12 cellular contexts compared by ENCODE assay signal in genomic region chr1:186768906-186769305, GRCh38. TPM values are rescaled to one million over a fixed set of nuclear protein-coding genes. Genes with fewer than 3 reads are reported as not detected.
DNase-seq lines count a peak whose midpoint lies in the region; ATAC-seq and TF ChIP-seq lines count a peak whose summit lies in the region.
"Had no signal": no experiment of that assay in that cellular context is flagged by ENCODE, and none has a peak within 500 bp of the region (broad histone marks: within the 10 kb centered on the region; RNA-seq: fewer than 3 reads in every experiment).

No MANE protein-coding gene starts in this region.

- no peaks in the 10 kb centered on the region for H4K20me1 ChIP-seq in osteoblast (ENCODE audit: insufficient read depth, low read length)

- H3K27ac ChIP-seq in osteoblast (ENCODE audit: low read depth, low read length) (no peak overlapping the region), body of pancreas (no peak overlapping the region)
- H3K27ac ChIP-seq: adrenal gland, right atrium auricular region had no signal

- intact Hi-C loops in body of pancreas (cut with DNase I) = no loop called here
- intact Hi-C loops in left colon (cut with DNase I, micrococcal nuclease) = no loop called here

- no peak for TF ChIP-seq CTCF in osteoblast (IDR thresholded peaks at IDR 0.05; ENCODE audit: extremely low read depth, low read depth, low read length)
- TF ChIP-seq CTCF in body of pancreas (IDR thresholded peaks at IDR 0.05) = no peak

- no peak for TF ChIP-seq POLR2A in body of pancreas (IDR thresholded peaks at IDR 0.05)

- H3K4me3 ChIP-seq in osteoblast (ENCODE audit: insufficient read depth, low read length) (no peak overlapping the region), body of pancreas (no peak overlapping the region)
- H3K4me3 ChIP-seq: adrenal gland, right atrium auricular region had no signal

- H3K9me3 ChIP-seq in osteoblast (ENCODE audit: low read depth, low read length) (no peaks in the 10 kb centered on the region), body of pancreas (no peaks in the 10 kb centered on the region)
- H3K9me3 ChIP-seq: adrenal gland, right atrium auricular region had no signal

- no peaks in the 10 kb centered on the region for H3K27me3 ChIP-seq in osteoblast (ENCODE audit: insufficient read depth, low read length)
- H3K27me3 ChIP-seq in body of pancreas = no peaks in the 10 kb centered on the region
- H3K27me3 ChIP-seq: adrenal gland, right atrium auricular region had no signal

- peak; percentile 88 for DNase-seq in RPMI8226
- DNase-seq in osteoblast (ENCODE audit: insufficient read length, low spot score, missing footprints) = no peak
- no peak for DNase-seq in body of pancreas
- no peak for DNase-seq in Ammon's horn (ENCODE audit: low spot score)
- no peak for DNase-seq in left colon
- DNase-seq: adrenal gland, NCI-H526, T-cell had no signal

- H3K4me2 ChIP-seq in osteoblast (ENCODE audit: insufficient read depth, low read length) = no peak overlapping the region

- H3K36me3 ChIP-seq in osteoblast (ENCODE audit: insufficient read depth, low read length) = no peaks in the 10 kb centered on the region
- H3K36me3 ChIP-seq in body of pancreas (replicated peaks in 1 of 2; ENCODE audit: insufficient read depth in 1 of 2, low read depth in 2 of 2) = no peaks in the 10 kb centered on the region
- H3K36me3 ChIP-seq: adrenal gland, right atrium auricular region had no signal

- ATAC-seq in GM18870 (IDR thresholded peaks at IDR 0.05; ENCODE audit: unreplicated experiment) (peak; percentile 96), GM21529 (IDR thresholded peaks at IDR 0.05; ENCODE audit: unreplicated experiment) (peak; percentile 92), HG03095 (IDR thresholded peaks at IDR 0.05; ENCODE audit: unreplicated experiment) (peak; percentile 91), body of pancreas (no peak), left colon (no peak)
- ATAC-seq: T-cell had no signal

- H3K79me2 ChIP-seq in osteoblast (ENCODE audit: insufficient read depth, low read length) = no peaks in the 10 kb centered on the region

- H2AFZ ChIP-seq in osteoblast (ENCODE audit: low read length) = no peak overlapping the region

- H3K4me1 ChIP-seq in osteoblast (ENCODE audit: insufficient read depth, low read length) (no peaks in the 10 kb centered on the region), body of pancreas (no peaks in the 10 kb centered on the region)
- H3K4me1 ChIP-seq: adrenal gland, right atrium auricular region had no signal

RNA-seq across cellular contexts. Expression of gene PLA2G4A, which starts 59.8 kb away (rescaled TPM):
- total RNA-seq in osteoblast = 10.0 and 12.3 TPM in 2 replicates
- total RNA-seq in body of pancreas = 10 to 100 TPM in 1 of 2 donors, 1 to 10 TPM in 1; 4.7 to 11.2 TPM
- 1 to 10 TPM; 3.6 to 5.8 TPM for total RNA-seq in left colon

Comparison
In these comparisons a context has a peak if more than half of its experiments do, and no peak if none do; other contexts are left out.
1. ATAC-seq: peak in GM18870 (single experiment), GM21529 (single experiment) and HG03095 (single experiment); none in body of pancreas (single experiment) and left colon (single experiment).